12 cellular contexts compared by ENCODE assay signal in the genomic region with DNA sequence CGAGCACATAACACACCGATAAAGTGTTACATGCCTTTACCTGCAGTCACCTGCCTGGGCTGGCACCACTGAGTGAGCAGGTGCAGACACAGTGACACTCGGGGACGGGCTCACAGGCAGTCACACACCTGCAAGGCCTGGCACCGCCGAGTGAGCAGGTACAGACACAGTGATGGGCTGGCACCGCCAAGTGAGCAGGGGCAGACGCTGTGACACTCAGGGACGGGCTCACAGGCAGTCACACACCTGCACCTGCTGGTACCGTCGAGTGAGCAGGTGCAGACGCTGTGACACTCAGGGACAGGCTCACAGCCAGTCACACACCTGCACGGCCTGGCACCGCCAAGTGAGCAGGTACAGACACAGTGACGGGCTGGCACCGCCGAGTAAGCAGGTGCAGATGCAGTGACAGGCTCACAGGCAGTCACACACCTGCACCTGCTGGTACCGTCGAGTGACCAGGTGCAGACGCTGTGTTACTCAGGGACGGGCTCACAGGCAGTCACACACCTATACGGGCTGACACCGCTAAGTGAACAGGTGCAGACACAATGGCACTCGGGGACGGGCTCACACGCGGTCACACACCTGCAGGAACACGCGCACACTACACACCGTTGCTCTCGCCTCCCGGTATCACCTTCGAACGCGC. TPM values are rescaled to one million over a fixed set of nuclear protein-coding genes. Genes with fewer than 3 reads are reported as not detected.
A peak's percentile ranks its signal among the peaks of the same experiment; 100 is the strongest.
DNase-seq lines count a peak whose midpoint lies in the region; ATAC-seq, FAIRE-seq and TF ChIP-seq lines count a peak whose summit lies in the region.
"Had no signal": no experiment of that assay in that cellular context is flagged by ENCODE, and none has a peak within 500 bp of the region (broad histone marks: within the 10 kb centered on the region; RNA-seq: fewer than 3 reads in every experiment).

No MANE protein-coding gene starts in this region.

- no peak for TF ChIP-seq CTCF in mucosa of descending colon (IDR thresholded peaks at IDR 0.05)
- no peak for TF ChIP-seq CTCF in upper lobe of right lung (IDR thresholded peaks at IDR 0.05)

- intact Hi-C loops in mucosa of descending colon (cut with DNase I, micrococcal nuclease) (no loop called here), upper lobe of right lung (cut with DNase I) (no loop called here)

- no peaks in the 10 kb centered on the region for H3K27me3 ChIP-seq in upper lobe of right lung
- H3K27me3 ChIP-seq: BLaER1 had no signal

- no peak for FAIRE-seq in RCC 7860 (lab: Jason Lieb, UNC)
- FAIRE-seq: colon, K562 had no signal

- H3K9me3 ChIP-seq in mucosa of descending colon (peaks cover 69% of the 10 kb centered on the region), upper lobe of right lung (no peaks in the 10 kb centered on the region)

- H3K27ac ChIP-seq in upper lobe of right lung, result peak overlapping the region; percentile 65
- H3K27ac ChIP-seq: BLaER1 had no signal

- no peak for ATAC-seq in mucosa of descending colon
- ATAC-seq in upper lobe of right lung, result peak; percentile 37
- ATAC-seq in GM18870 (IDR thresholded peaks at IDR 0.05; ENCODE audit: unreplicated experiment), result no peak
- ATAC-seq in GM19395 (IDR thresholded peaks at IDR 0.05; ENCODE audit: unreplicated experiment), result no peak
- ATAC-seq: K562, SK-N-SH treated with all-trans-retinoic acid at 6 μM for 48 hours had no signal

- H3K4me1 ChIP-seq in mucosa of descending colon (ENCODE audit: low read depth) (peaks cover 5% of the 10 kb centered on the region), upper lobe of right lung (peaks cover 9% of the 10 kb centered on the region)
- H3K4me1 ChIP-seq: BLaER1 had no signal

- DNase-seq in activated T-cell treated with anti-CD3 and anti-CD28 coated beads for 4 hours (peak; percentile 1), cerebellar cortex (ENCODE audit: low spot score) (peak; percentile 21), mucosa of descending colon (peak in 1 of 3 donors; percentile 3), upper lobe of right lung (no peak), RCC 7860 (ENCODE audit: low spot score) (no peak)
- no peak for DNase-seq in activated T-cell treated with anti-CD3 and anti-CD28 coated beads, Interleukin-2, amount 50 U/mL, for 48 hours

- H3K4me3 ChIP-seq in mucosa of descending colon, result peak overlapping the region; percentile 17
- H3K4me3 ChIP-seq in upper lobe of right lung, result peak overlapping the region; percentile 71
- H3K4me3 ChIP-seq: BLaER1, K562 had no signal

- H3K36me3 ChIP-seq in mucosa of descending colon (ENCODE audit: low read depth), result no peaks in the 10 kb centered on the region
- no peaks in the 10 kb centered on the region for H3K36me3 ChIP-seq in upper lobe of right lung
- H3K36me3 ChIP-seq: BLaER1 had no signal

RNA-seq across cellular contexts. Expression of gene ZNF835, which starts 0.5 kb away (rescaled TPM):
- 1 to 10 TPM in 1 of 3 donors, under 1 TPM in 2; 0.72 to 9.1 (median 0.77) TPM for total RNA-seq in mucosa of descending colon
- total RNA-seq in upper lobe of right lung, result 3.0 TPM
- total RNA-seq: K562 had no signal

RNA-seq across cellular contexts. Expression of gene SMIM17, which starts 28.1 kb away (rescaled TPM):
- under 1 TPM in 2 of 3 donors, not detected in 1; 0.38 to 0.47 TPM for total RNA-seq in mucosa of descending colon
- not detected for total RNA-seq in upper lobe of right lung
- total RNA-seq: K562 had no signal

Comparison
In these comparisons a context has a peak if more than half of its experiments do, and no peak if none do; other contexts are left out.
1. DNase-seq: peak in activated T-cell treated with anti-CD3 and anti-CD28 coated beads for 4 hours (single experiment) and cerebellar cortex (single experiment); none in activated T-cell treated with anti-CD3 and anti-CD28 coated beads, Interleukin-2, amount 50 U/mL, for 48 hours (0 of 2), upper lobe of right lung (single experiment) and RCC 7860 (single experiment).